Comparison of ENCODE assay signal across 1 cellular context in genomic region chr20:49699200-49699992, GRCh38.
TF ChIP-seq lines count a peak whose summit lies in the region.

No MANE protein-coding gene starts in this region.

TF ChIP-seq in HEK293, 187 proteins besides CTCF, POLR2A, EP300 and RAD21 (continued from another document):
- peak; percentile 93 for TF ChIP-seq PRDM10 (tag by site-specific recombination; IDR thresholded peaks at IDR 0.05)
- no peak for TF ChIP-seq ZNF114 (tag by site-specific recombination; IDR thresholded peaks at IDR 0.05)
- TF ChIP-seq HIC1 (tag by site-specific recombination; IDR thresholded peaks at IDR 0.05) = peak; percentile 36; the same call in 1 of the 2 replicates
- TF ChIP-seq SCRT2 (tag by site-specific recombination; IDR thresholded peaks at IDR 0.05) = no peak
- 0 out of 2 replicates have a peak, but pooled peaks have one; percentile 2 for TF ChIP-seq ZNF654 (tag by site-specific recombination; IDR thresholded peaks at IDR 0.05; ENCODE audit: low read depth)
- TF ChIP-seq ZNF362 (tag by site-specific recombination; IDR thresholded peaks at IDR 0.05) = peak; percentile 67; the same call in 1 of the 2 replicates
TF ChIP-seq in HEK293: peak in this region for 16.
